8 cellular contexts compared by ENCODE assay signal in the genomic region with DNA sequence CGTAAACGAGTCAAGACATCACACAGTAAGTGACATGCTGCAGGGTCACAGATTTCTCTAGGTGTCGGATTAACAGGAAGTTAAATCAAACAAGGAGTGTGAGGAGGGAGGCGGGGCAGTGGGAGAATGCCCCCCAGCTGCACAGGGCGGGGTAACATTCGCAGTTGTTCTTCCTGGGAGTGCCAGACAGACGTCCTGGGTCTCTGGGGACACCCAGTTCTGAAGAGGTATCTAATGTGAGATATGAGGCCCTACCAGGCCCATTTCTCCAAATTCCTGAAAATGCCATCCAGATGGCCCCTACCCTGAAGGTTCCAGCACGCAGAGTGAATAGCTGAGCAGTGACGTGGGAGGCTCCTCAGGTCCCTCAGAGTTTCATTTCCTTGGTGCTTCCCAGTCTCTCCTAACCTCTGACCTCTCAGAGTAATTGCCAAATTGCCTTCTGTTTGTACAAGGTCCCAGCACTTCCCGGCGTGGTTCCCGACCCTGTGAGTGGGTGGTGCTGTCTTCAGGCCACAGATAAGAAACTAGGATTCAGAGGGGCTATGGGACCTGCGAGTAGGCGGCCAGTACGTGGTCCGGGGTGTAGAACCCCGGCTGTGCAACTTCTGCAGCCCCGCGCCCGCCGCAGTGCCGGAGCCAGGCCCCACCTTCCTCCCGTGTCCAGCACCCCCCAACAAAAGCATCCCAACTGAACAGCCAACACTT. TPM values are rescaled to one million over a fixed set of nuclear protein-coding genes. Genes with fewer than 3 reads are reported as not detected.
A peak's percentile ranks its signal among the peaks of the same experiment; 100 is the strongest.
DNase-seq lines count a peak whose midpoint lies in the region; ATAC-seq, FAIRE-seq and TF ChIP-seq lines count a peak whose summit lies in the region.

No MANE protein-coding gene starts in this region.

- H3K4me1 ChIP-seq in adrenal gland (replicated peaks in 1 of 2) (peaks cover 17 to 38% of the 10 kb centered on the region in 2 donors), iPS DF 6.9 (ENCODE audit: control insufficient read depth, insufficient read depth, low read length) (peaks cover 7% of the 10 kb centered on the region)

- FAIRE-seq in D721Med (lab: Jason Lieb, UNC) = no peak

- DNase-seq in DMS79 treated with DMSO at 0.1 percent for 48 hours (lab: John Stamatoyannopoulos, UW) = peak; percentile 21
- DNase-seq in DMS79 (lab: John Stamatoyannopoulos, UW) = no peak
- no peak for DNase-seq in LNCaP clone FGC (ENCODE audit: low read depth)
- DNase-seq in adrenal gland = peak; percentile 48 to 87 (median 75)
- DNase-seq in iPS DF 6.9 (ENCODE audit: low read depth, low spot score) = no peak
- peak; percentile 12 for DNase-seq in skeletal muscle cell (ENCODE audit: low read depth)
- no peak for DNase-seq in D721Med (ENCODE audit: insufficient read length, low spot score)

- WGBS in adrenal gland, 4 donors = 7 to 25% (median 11%) methylated on average over 9 to 23 of the region's 23 CpGs
- no CpG with 5 or more reads among the region's 23 CpGs for WGBS in iPS DF 6.9 (ENCODE audit: insufficient coverage, insufficient read length)

- peak overlapping the region; percentile 74 to 100 (median 95) for H3K27ac ChIP-seq in adrenal gland
- H3K27ac ChIP-seq in iPS DF 6.9 (ENCODE audit: low read length) = no peak overlapping the region

- H3K27me3 ChIP-seq in adrenal gland (no peaks in the 10 kb centered on the region), iPS DF 6.9 (ENCODE audit: control insufficient read depth, insufficient read depth, low read length) (no peaks in the 10 kb centered on the region)

- H3K9me3 ChIP-seq in adrenal gland (replicated peaks in 1 of 3) = no peaks in the 10 kb centered on the region
- no peaks in the 10 kb centered on the region for H3K9me3 ChIP-seq in iPS DF 6.9 (ENCODE audit: control insufficient read depth, insufficient read depth, low read length)

- TF ChIP-seq CTCF in LNCaP clone FGC (IDR thresholded peaks at IDR 0.05; ENCODE audit: control insufficient read depth, extremely low read depth, insufficient read depth) (no peak), adrenal gland (IDR thresholded peaks at IDR 0.05) (no peak), D721Med (IDR thresholded peaks at IDR 0.05; ENCODE audit: insufficient read depth, missing control alignments) (no peak)

- peak overlapping the region; percentile 65 for H3K4me3 ChIP-seq in LNCaP clone FGC (ENCODE audit: low read depth, low read length)
- H3K4me3 ChIP-seq in adrenal gland = peak overlapping the region in 2 of 4 donors; percentile 27 to 93
- peak overlapping the region; percentile 80; the same call in 1 of the 2 replicates for H3K4me3 ChIP-seq in iPS DF 6.9 (ENCODE audit: low read length)
- peak overlapping the region; percentile 81 for H3K4me3 ChIP-seq in skeletal muscle cell (ENCODE audit: low read depth, low read length)

- H3K36me3 ChIP-seq in adrenal gland (replicated peaks in 1 of 2) (peaks cover 0 to 15% of the 10 kb centered on the region in 2 donors), iPS DF 6.9 (ENCODE audit: control insufficient read depth, insufficient read depth, low read length) (no peaks in the 10 kb centered on the region)

- intact Hi-C loops in adrenal gland (cut with DNase I) = loop anchor here in 1 of 2 donors (5.0 kb wide), 1 partner anchor 217 kb away; no protein-coding TSS in a partner anchor

- no peak for ATAC-seq in HG02588 (IDR thresholded peaks at IDR 0.05; ENCODE audit: unreplicated experiment)

- peak in 1 of 2 donors; percentile 29 for TF ChIP-seq POLR2A in adrenal gland (IDR thresholded peaks at IDR 0.05)

RNA-seq across cellular contexts. Expression of gene RRBP1, which starts 1.8 kb away (rescaled TPM):
- total RNA-seq in adrenal gland = 100 to 1,000 TPM in 6 of 8 donors, 10 to 100 TPM in 2; 78.0 to 261 (median 131) TPM
- 100 to 1,000 TPM; 107 to 168 (median 125) TPM for polyA plus RNA-seq in adrenal gland

RNA-seq across cellular contexts. Expression of gene BANF2, which starts 19.5 kb away (rescaled TPM):
- total RNA-seq in adrenal gland = not detected
- polyA plus RNA-seq in adrenal gland = not detected

Comparison
In these comparisons a context has a peak if more than half of its experiments do, and no peak if none do; other contexts are left out.
1. DNase-seq: peak in DMS79 treated with DMSO at 0.1 percent for 48 hours (single experiment), adrenal gland (7 of 7) and skeletal muscle cell (single experiment); none in DMS79 (single experiment), LNCaP clone FGC (single experiment), iPS DF 6.9 (single experiment) and D721Med (single experiment).